Comparison of ENCODE assay signal across 1 cellular context in genomic region chr13:99362362-99362761, GRCh38.
A peak's percentile ranks its signal among the peaks of the same experiment; 100 is the strongest.
TF ChIP-seq lines count a peak whose summit lies in the region.

No MANE protein-coding gene starts in this region.

TF ChIP-seq in GM12878, 131 proteins besides CTCF, POLR2A, EP300 and RAD21 (continued from another document):
- peak; percentile 57; the same call in 1 of the 2 replicates for TF ChIP-seq ATF2 (IDR thresholded peaks at IDR 0.05; ENCODE audit: low read length)
- peak; percentile 27; the same call in 1 of the 2 replicates for TF ChIP-seq RELB (IDR thresholded peaks at IDR 0.05; ENCODE audit: low read depth)
- no peak for TF ChIP-seq ZNF592 (IDR thresholded peaks at IDR 0.05)
- TF ChIP-seq MEF2B (IDR thresholded peaks at IDR 0.05; ENCODE audit: partially characterized antibody, poor library complexity, severe bottlenecking) = peak; percentile 72
- no peak for TF ChIP-seq SUZ12 (IDR thresholded peaks at IDR 0.05; ENCODE audit: unreplicated experiment)
- TF ChIP-seq ATF3 (IDR thresholded peaks at IDR 0.05; ENCODE audit: borderline replicate concordance, extremely low read depth, low read depth, low read length) = no peak
- no peak for TF ChIP-seq CREB1 (IDR thresholded peaks at IDR 0.05; ENCODE audit: low read depth)
- peak; percentile 60 for TF ChIP-seq BCL3 (IDR thresholded peaks at IDR 0.05; ENCODE audit: borderline replicate concordance, insufficient read depth, low read depth, low read length, poor library complexity, severe bottlenecking)
- TF ChIP-seq USF1 (IDR thresholded peaks at IDR 0.05; ENCODE audit: borderline replicate concordance, extremely low read length, insufficient read depth, low read depth, low read length) = no peak
- TF ChIP-seq NFIC (IDR thresholded peaks at IDR 0.05; ENCODE audit: low read depth, low read length) = peak; percentile 32; the same call in 1 of the 2 replicates
- no peak for TF ChIP-seq BMI1 (IDR thresholded peaks at IDR 0.05; ENCODE audit: borderline replicate concordance)
